8 cellular contexts compared by ENCODE assay signal in the genomic region with DNA sequence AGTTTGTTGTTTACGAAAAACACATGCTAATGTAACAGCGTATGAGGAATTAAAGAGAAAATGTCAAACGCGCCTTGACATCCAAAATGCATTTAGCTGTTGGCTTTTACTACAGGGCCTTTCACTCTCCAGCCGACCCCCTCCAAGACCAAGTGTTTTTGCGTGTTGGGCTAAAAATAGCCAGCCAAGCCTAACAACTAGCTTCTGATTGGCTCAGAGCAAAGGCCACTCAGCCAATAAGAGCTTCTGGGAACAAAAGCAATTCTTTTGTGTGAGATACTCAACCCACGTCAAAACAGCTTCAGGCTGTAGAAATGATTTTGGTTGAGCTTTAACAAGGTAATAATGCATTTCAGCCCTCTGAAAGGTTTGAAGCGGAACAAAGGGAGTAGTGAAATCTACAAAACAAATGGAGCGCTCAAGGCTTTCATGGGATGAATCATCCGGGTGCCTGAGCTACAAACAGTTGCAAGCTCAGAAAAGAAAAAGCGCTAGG.
DNase-seq lines count a peak whose midpoint lies in the region; ATAC-seq and TF ChIP-seq lines count a peak whose summit lies in the region.

No MANE protein-coding gene starts in this region.

- H3K36me3 Mint-ChIP-seq in T-helper 1 cell treated with Interleukin-12 subunit alpha and Interleukin-12 subunit beta and Interleukin-4 antibody, amounts not matched to agents 30 μg/mL and 1 μg/mL, for 36 hours (ENCODE audit: low read depth): no peaks in the 10 kb centered on the region
- H3K36me3 Mint-ChIP-seq in type B pancreatic cell: peaks cover 4% of the 10 kb centered on the region

- H3K4me3 Mint-ChIP-seq in T-helper 1 cell treated with Interleukin-12 subunit alpha and Interleukin-12 subunit beta and Interleukin-4 antibody, amounts not matched to agents 30 μg/mL and 1 μg/mL, for 36 hours: peak overlapping the region; percentile 79
- peak overlapping the region; percentile 90 for H3K4me3 Mint-ChIP-seq in type B pancreatic cell

- H3K27me3 ChIP-seq in esophagus (ENCODE audit: control insufficient read depth in 1 of 2, insufficient read depth in 2 of 2, low read length in 2 of 2): no peaks in the 10 kb centered on the region

- no peak overlapping the region for H3K27ac Mint-ChIP-seq in T-helper 1 cell treated with Interleukin-12 subunit alpha and Interleukin-12 subunit beta and Interleukin-4 antibody, amounts not matched to agents 30 μg/mL and 1 μg/mL, for 36 hours
- H3K27ac Mint-ChIP-seq in type B pancreatic cell: peak overlapping the region; percentile 92

- H3K4me3 ChIP-seq in esophagus (ENCODE audit: low read depth in 1 of 2, low read length in 2 of 2): peak overlapping the region in 1 of 2 donors; percentile 51

- peaks cover 5% of the 10 kb centered on the region for H3K4me1 Mint-ChIP-seq in T-helper 1 cell treated with Interleukin-12 subunit alpha and Interleukin-12 subunit beta and Interleukin-4 antibody, amounts not matched to agents 30 μg/mL and 1 μg/mL, for 36 hours (ENCODE audit: low read depth)
- H3K4me1 Mint-ChIP-seq in type B pancreatic cell (ENCODE audit: unreplicated experiment): peaks cover 44% of the 10 kb centered on the region

- H3K9me3 ChIP-seq in esophagus (ENCODE audit: control insufficient read depth in 2 of 2, insufficient read depth in 1 of 2, low read depth in 1 of 2, low read length in 1 of 2): no peaks in the 10 kb centered on the region

- peaks cover 8% of the 10 kb centered on the region for H3K27me3 Mint-ChIP-seq in T-helper 1 cell treated with Interleukin-12 subunit alpha and Interleukin-12 subunit beta and Interleukin-4 antibody, amounts not matched to agents 30 μg/mL and 1 μg/mL, for 36 hours (ENCODE audit: low read depth)
- H3K27me3 Mint-ChIP-seq in type B pancreatic cell: no peaks in the 10 kb centered on the region

- peak; percentile 46 for ATAC-seq in GM19397 (IDR thresholded peaks at IDR 0.05; ENCODE audit: unreplicated experiment)
- ATAC-seq in HG03521 (IDR thresholded peaks at IDR 0.05; ENCODE audit: unreplicated experiment): peak; percentile 45

- peak overlapping the region; percentile 20 to 58 for H3K27ac ChIP-seq in esophagus (ENCODE audit: low read depth in 2 of 2, low read length in 1 of 2)

- in situ Hi-C loops in Caki2 (cut with HindIII; ENCODE audit: low pct_unique_long_range_greater_than_20kb, low sequenced_read_pairs): no loop called here

- H3K4me1 ChIP-seq in esophagus (ENCODE audit: control insufficient read depth in 2 of 2, insufficient read depth in 2 of 2, low read length in 1 of 2): no peaks in the 10 kb centered on the region

- H3K9me3 Mint-ChIP-seq in T-helper 1 cell treated with Interleukin-12 subunit alpha and Interleukin-12 subunit beta and Interleukin-4 antibody, amounts not matched to agents 30 μg/mL and 1 μg/mL, for 36 hours: no peaks in the 10 kb centered on the region
- no peaks in the 10 kb centered on the region for H3K9me3 Mint-ChIP-seq in type B pancreatic cell

- H3K36me3 ChIP-seq in esophagus (ENCODE audit: control insufficient read depth in 2 of 2, insufficient read depth in 2 of 2, low read length in 1 of 2): no peaks in the 10 kb centered on the region

- 9 to 17% methylated on average over 11 of the region's 11 CpGs for WGBS in esophagus, 2 donors

- peak; percentile 79 for DNase-seq in Caki2 (ENCODE audit: low read depth)
- peak; percentile 84 for DNase-seq in middle frontal gyrus (ENCODE audit: extremely low spot score, low spot score)
- peak; percentile 73 for DNase-seq in type B pancreatic cell (ENCODE audit: extremely low spot score, unreplicated experiment)
- DNase-seq in activated effector memory CD4-positive, alpha-beta T cell treated with anti-CD3 and anti-CD28 coated beads, Interleukin-2, amount 50 U/mL, for 16 hours: no peak

- no peak for TF ChIP-seq CTCF in type B pancreatic cell (conservative IDR thresholded peaks at IDR 0.05)
